Comparison of ENCODE assay signal across 1 cellular context in the genomic region with DNA sequence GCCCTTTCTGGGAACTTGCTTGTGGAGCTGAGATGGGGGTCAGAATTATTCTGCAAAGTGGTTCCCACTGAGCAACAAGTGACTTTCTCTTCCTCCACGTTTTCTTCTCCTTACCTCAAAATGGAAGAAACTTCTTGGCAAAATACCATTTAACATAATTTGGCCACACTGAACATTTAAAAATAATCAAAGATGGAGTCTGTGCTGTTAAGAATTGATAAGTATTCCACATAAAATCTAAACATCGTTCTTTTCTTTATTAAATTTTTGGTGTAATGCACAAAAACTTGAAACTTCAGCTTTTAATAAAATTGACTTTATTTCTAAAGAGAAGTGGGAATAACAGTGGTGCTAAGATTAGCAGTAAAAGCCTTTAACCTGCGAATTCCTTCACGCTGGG.
TF ChIP-seq lines count a peak whose summit lies in the region.

No MANE protein-coding gene starts in this region.

TF ChIP-seq in A549, 52 proteins besides CTCF, POLR2A, EP300 and RAD21 (continued from another document):
- TF ChIP-seq FOXS1 (CRISPR knock-in tag; IDR thresholded peaks at IDR 0.05) (peak; percentile 92), PHF8 (IDR thresholded peaks at IDR 0.05; ENCODE audit: borderline replicate concordance, low read depth) (no peak), NFE2L2 (conservative IDR thresholded peaks at IDR 0.05; ENCODE audit: low read length) (no peak), CEBPB (IDR thresholded peaks at IDR 0.05) (no peak), HOXA7 (CRISPR knock-in tag; IDR thresholded peaks at IDR 0.05) (peak; percentile 83), HOXB5 (CRISPR knock-in tag; IDR thresholded peaks at IDR 0.05) (peak; percentile 96), ZNF302 (CRISPR knock-in tag; IDR thresholded peaks at IDR 0.05) (peak; percentile 98), RARB (CRISPR knock-in tag; IDR thresholded peaks at IDR 0.05) (peak; percentile 63; the same call in 1 of the 2 replicates), KDM1A (IDR thresholded peaks at IDR 0.05; ENCODE audit: low read depth) (no peak), ZFP36 (IDR thresholded peaks at IDR 0.05; ENCODE audit: borderline replicate concordance, partially characterized antibody) (no peak), ESRRA (IDR thresholded peaks at IDR 0.05; ENCODE audit: borderline replicate concordance, low read length) (no peak), JUNB (IDR thresholded peaks at IDR 0.05) (no peak), ZC3H11A (IDR thresholded peaks at IDR 0.05) (no peak), EHF (CRISPR knock-in tag; IDR thresholded peaks at IDR 0.05) (peak; percentile 96), FOSB (CRISPR knock-in tag; IDR thresholded peaks at IDR 0.05) (peak; percentile 92; the same call in 1 of the 2 replicates)
- TF ChIP-seq, protein P1, sequence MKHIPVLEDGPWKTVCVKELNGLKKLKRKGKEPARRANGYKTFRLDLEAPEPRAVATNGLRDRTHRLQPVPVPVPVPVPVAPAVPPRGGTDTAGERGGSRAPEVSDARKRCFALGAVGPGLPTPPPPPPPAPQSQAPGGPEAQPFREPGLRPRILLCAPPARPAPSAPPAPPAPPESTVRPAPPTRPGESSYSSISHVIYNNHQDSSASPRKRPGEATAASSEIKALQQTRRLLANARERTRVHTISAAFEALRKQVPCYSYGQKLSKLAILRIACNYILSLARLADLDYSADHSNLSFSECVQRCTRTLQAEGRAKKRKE (CRISPR knock-in tag; IDR thresholded peaks at IDR 0.05; ENCODE audit: low read depth): peak; percentile 89; the same call in 1 of the 2 replicates
- TF ChIP-seq, protein P2, sequence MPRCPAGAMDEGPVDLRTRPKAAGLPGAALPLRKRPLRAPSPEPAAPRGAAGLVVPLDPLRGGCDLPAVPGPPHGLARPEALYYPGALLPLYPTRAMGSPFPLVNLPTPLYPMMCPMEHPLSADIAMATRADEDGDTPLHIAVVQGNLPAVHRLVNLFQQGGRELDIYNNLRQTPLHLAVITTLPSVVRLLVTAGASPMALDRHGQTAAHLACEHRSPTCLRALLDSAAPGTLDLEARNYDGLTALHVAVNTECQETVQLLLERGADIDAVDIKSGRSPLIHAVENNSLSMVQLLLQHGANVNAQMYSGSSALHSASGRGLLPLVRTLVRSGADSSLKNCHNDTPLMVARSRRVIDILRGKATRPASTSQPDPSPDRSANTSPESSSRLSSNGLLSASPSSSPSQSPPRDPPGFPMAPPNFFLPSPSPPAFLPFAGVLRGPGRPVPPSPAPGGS (IDR thresholded peaks at IDR 0.05): no peak
- TF ChIP-seq, protein P3, sequence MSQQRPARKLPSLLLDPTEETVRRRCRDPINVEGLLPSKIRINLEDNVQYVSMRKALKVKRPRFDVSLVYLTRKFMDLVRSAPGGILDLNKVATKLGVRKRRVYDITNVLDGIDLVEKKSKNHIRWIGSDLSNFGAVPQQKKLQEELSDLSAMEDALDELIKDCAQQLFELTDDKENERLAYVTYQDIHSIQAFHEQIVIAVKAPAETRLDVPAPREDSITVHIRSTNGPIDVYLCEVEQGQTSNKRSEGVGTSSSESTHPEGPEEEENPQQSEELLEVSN (IDR thresholded peaks at IDR 0.05; ENCODE audit: borderline replicate concordance, low read depth): no peak
TF ChIP-seq in A549: peak in this region for 15.
